Comparison of ENCODE assay signal across 34 cellular contexts in genomic region chr10:112025228-112025627, GRCh38.
DNase-seq lines count a peak whose midpoint lies in the region; ATAC-seq and TF ChIP-seq lines count a peak whose summit lies in the region.
"Had no signal": no experiment of that assay in that cellular context is flagged by ENCODE, and none has a peak within 500 bp of the region (broad histone marks: within the 10 kb centered on the region; RNA-seq: fewer than 3 reads in every experiment).

No MANE protein-coding gene starts in this region.

- H3K18ac ChIP-seq in mesendoderm (ENCODE audit: low read length), result no peak overlapping the region

- no peak overlapping the region for H2BK5ac ChIP-seq in mesendoderm (ENCODE audit: low read length)

- H3K79me2 ChIP-seq in mesendoderm (ENCODE audit: control insufficient read depth, insufficient read depth, low read length) (no peaks in the 10 kb centered on the region), neural progenitor cell (ENCODE audit: low read depth) (no peaks in the 10 kb centered on the region)

- no peak for TF ChIP-seq CTCF in esophagus muscularis mucosa (IDR thresholded peaks at IDR 0.05)
- TF ChIP-seq CTCF in neural progenitor cell (IDR thresholded peaks at IDR 0.05), result no peak
- no peak for TF ChIP-seq CTCF in testis (IDR thresholded peaks at IDR 0.05)

- peak overlapping the region; percentile 10 for H3K56ac ChIP-seq in mesendoderm (ENCODE audit: low read length)

- H3K9me3 Mint-ChIP-seq in neural progenitor cell, result peaks cover 9% of the 10 kb centered on the region

- H3K27ac ChIP-seq in esophagus muscularis mucosa (replicated peaks in 1 of 4) (no peak overlapping the region), mesendoderm (ENCODE audit: low read depth, low read length) (no peak overlapping the region), neural progenitor cell (no peak overlapping the region), testis (no peak overlapping the region)
- H3K27ac ChIP-seq: 22Rv1; A549; BLaER1; BLaER1 treated with 17β-estradiol and CSF1 and Interleukin-3, amounts not matched to agents 10 nM and 100 nM; C4-2B had no signal

- H3K36me3 ChIP-seq in esophagus muscularis mucosa, result no peaks in the 10 kb centered on the region
- no peaks in the 10 kb centered on the region for H3K36me3 ChIP-seq in mesendoderm (ENCODE audit: control insufficient read depth, insufficient read depth, low read length)
- no peaks in the 10 kb centered on the region for H3K36me3 ChIP-seq in neural progenitor cell
- no peaks in the 10 kb centered on the region for H3K36me3 ChIP-seq in testis (ENCODE audit: low read depth, missing control alignments)
- H3K36me3 ChIP-seq: BE2C; BLaER1; BLaER1 treated with 17β-estradiol and CSF1 and Interleukin-3, amounts not matched to agents 10 nM and 100 nM had no signal

- H3F3A ChIP-seq in neural progenitor cell (ENCODE audit: low read depth), result no peaks in the 10 kb centered on the region

- no peak for TF ChIP-seq EP300 in esophagus muscularis mucosa (IDR thresholded peaks at IDR 0.05)

- no peak overlapping the region for H4K5ac ChIP-seq in mesendoderm (ENCODE audit: low read length)

- no peak overlapping the region for H3K23ac ChIP-seq in mesendoderm (ENCODE audit: low read length)

- no peaks in the 10 kb centered on the region for H3K79me1 ChIP-seq in mesendoderm (ENCODE audit: low read length)

- H3K4ac ChIP-seq in mesendoderm (ENCODE audit: low read depth, low read length), result no peak overlapping the region

- H2AK5ac ChIP-seq in mesendoderm (ENCODE audit: low read length), result no peak overlapping the region

- peaks cover 2% of the 10 kb centered on the region for H3K27me3 Mint-ChIP-seq in neural progenitor cell (ENCODE audit: insufficient read depth, low read depth)
- H3K27me3 Mint-ChIP-seq: B cell; CD4-positive, alpha-beta memory T cell; CD4-positive, alpha-beta T cell; CD4-positive, CD25-positive, alpha-beta regulatory T cell had no signal

- H3K4me1 ChIP-seq in esophagus muscularis mucosa (no peaks in the 10 kb centered on the region), mesendoderm (ENCODE audit: control insufficient read depth, low read depth, low read length) (peaks cover 1% of the 10 kb centered on the region), neural progenitor cell (no peaks in the 10 kb centered on the region), testis (no peaks in the 10 kb centered on the region)
- H3K4me1 ChIP-seq: A549; BE2C; BLaER1; BLaER1 treated with 17β-estradiol and CSF1 and Interleukin-3, amounts not matched to agents 10 nM and 100 nM; Caco-2 had no signal

- no peak overlapping the region for H2BK15ac ChIP-seq in mesendoderm (replicated peaks; ENCODE audit: low read depth)

- H3K27ac Mint-ChIP-seq in neural progenitor cell, result no peak overlapping the region
- H3K27ac Mint-ChIP-seq: B cell; CD14-positive monocyte; CD4-positive, alpha-beta memory T cell; CD4-positive, alpha-beta T cell; CD4-positive, CD25-positive, alpha-beta regulatory T cell; CD8-positive, alpha-beta memory T cell; CD8-positive, alpha-beta T cell had no signal

- no peak overlapping the region for H3K4me3 Mint-ChIP-seq in neural progenitor cell
- H3K4me3 Mint-ChIP-seq: B cell; CD14-positive monocyte; CD4-positive, alpha-beta memory T cell; CD4-positive, alpha-beta T cell; CD4-positive, CD25-positive, alpha-beta regulatory T cell; CD8-positive, alpha-beta memory T cell; CD8-positive, alpha-beta T cell had no signal

- peaks cover 0 to 10% (median 7%) of the 10 kb centered on the region in 4 donors for H3K9me3 ChIP-seq in esophagus muscularis mucosa
- H3K9me3 ChIP-seq in neural progenitor cell (ENCODE audit: low read depth), result no peaks in the 10 kb centered on the region
- H3K9me3 ChIP-seq in testis, result no peaks in the 10 kb centered on the region
- H3K9me3 ChIP-seq: A549, BE2C had no signal

- no peak overlapping the region for H2BK120ac ChIP-seq in mesendoderm (ENCODE audit: low read depth, low read length)

- no peaks in the 10 kb centered on the region for H3K36me3 Mint-ChIP-seq in neural progenitor cell
- H3K36me3 Mint-ChIP-seq: CD14-positive monocyte; CD4-positive, alpha-beta memory T cell; CD4-positive, CD25-positive, alpha-beta regulatory T cell; CD8-positive, alpha-beta T cell had no signal

- no peak overlapping the region for H3K9ac ChIP-seq in mesendoderm (ENCODE audit: low read length)
- no peak overlapping the region for H3K9ac ChIP-seq in neural progenitor cell
- H3K9ac ChIP-seq: BLaER1; BLaER1 treated with 17β-estradiol and CSF1 and Interleukin-3, amounts not matched to agents 10 nM and 100 nM had no signal

- H4K20me1 ChIP-seq in neural progenitor cell (ENCODE audit: low read depth), result no peaks in the 10 kb centered on the region
- H4K20me1 ChIP-seq: BLaER1; BLaER1 treated with 17β-estradiol and CSF1 and Interleukin-3, amounts not matched to agents 10 nM and 100 nM had no signal

- H3K4me3 ChIP-seq in esophagus muscularis mucosa (no peak overlapping the region), mesendoderm (ENCODE audit: low read length) (no peak overlapping the region), neural progenitor cell (no peak overlapping the region), testis (no peak overlapping the region)
- H3K4me3 ChIP-seq: A549; BLaER1; BLaER1 treated with 17β-estradiol and CSF1 and Interleukin-3, amounts not matched to agents 10 nM and 100 nM had no signal

- no peaks in the 10 kb centered on the region for H3K4me1 Mint-ChIP-seq in neural progenitor cell
- H3K4me1 Mint-ChIP-seq: B cell; CD14-positive monocyte; CD4-positive, alpha-beta memory T cell; CD4-positive, CD25-positive, alpha-beta regulatory T cell; CD8-positive, alpha-beta memory T cell had no signal

- H2AFZ ChIP-seq in neural progenitor cell (replicated peaks), result peak overlapping the region; percentile 10

- intact Hi-C loops in esophagus muscularis mucosa (cut with DNase I) (no loop called here), testis (cut with DNase I; ENCODE audit: low total_unique reads) (no loop called here)

- ATAC-seq in GM19023 (IDR thresholded peaks at IDR 0.05; ENCODE audit: unreplicated experiment), result no peak
- ATAC-seq: A549; CD8-positive, alpha-beta T cell had no signal

- H4K8ac ChIP-seq in mesendoderm (ENCODE audit: low read depth, low read length), result no peak overlapping the region

- 91% methylated on average over 4 of the region's 4 CpGs for WGBS in esophagus muscularis mucosa
- WGBS in mesendoderm (ENCODE audit: extremely low coverage, insufficient coverage, low lambda C conversion rate), result no CpG with 5 or more reads among the region's 4 CpGs
- 89 to 91% methylated on average over 4 of the region's 4 CpGs for WGBS in testis, 2 donors

- TF ChIP-seq POLR2A in esophagus muscularis mucosa (IDR thresholded peaks at IDR 0.05; ENCODE audit: low read depth) (no peak), testis (IDR thresholded peaks at IDR 0.05) (no peak)

- DNase-seq in T-helper 22 cell (ENCODE audit: low read depth) (peak; percentile 0), esophagus muscularis mucosa (ENCODE audit: extremely low spot score) (peak; percentile 80), mesendoderm (no peak), neural progenitor cell (ENCODE audit: low spot score) (no peak), DMS53 (lab: John Stamatoyannopoulos, UW) (no peak), NCI-H345 (lab: John Stamatoyannopoulos, UW) (no peak), testis (no peak)
- DNase-seq: 8988T; ACHN; AML-193; BE2C; C1 segment of cervical spinal cord; Caco-2; Calu3; CD4-positive, alpha-beta memory T cell; CD4-positive, alpha-beta T cell; CD4-positive, CD25-positive, alpha-beta regulatory T cell; CD8-positive, alpha-beta memory T cell; CD8-positive, alpha-beta T cell; COR-L47; DMS 273 treated with DMSO at 0.1 percent for 48 hours; DMS153; DMS79; DMS79 treated with DMSO at 0.1 percent for 48 hours; DND-41; EL had no signal

- H3K27me3 ChIP-seq in esophagus muscularis mucosa, result no peaks in the 10 kb centered on the region
- H3K27me3 ChIP-seq in mesendoderm (ENCODE audit: insufficient read depth, low read length, poor library complexity), result no peaks in the 10 kb centered on the region
- H3K27me3 ChIP-seq in neural progenitor cell, result no peaks in the 10 kb centered on the region
- no peaks in the 10 kb centered on the region for H3K27me3 ChIP-seq in testis
- H3K27me3 ChIP-seq: BE2C; BLaER1; BLaER1 treated with 17β-estradiol and CSF1 and Interleukin-3, amounts not matched to agents 10 nM and 100 nM had no signal

- H3K4me2 ChIP-seq in mesendoderm (ENCODE audit: low read length) (no peak overlapping the region), neural progenitor cell (no peak overlapping the region)
- H3K4me2 ChIP-seq: A549; BLaER1; BLaER1 treated with 17β-estradiol and CSF1 and Interleukin-3, amounts not matched to agents 10 nM and 100 nM had no signal

Comparison
In these comparisons a context has a peak if more than half of its experiments do, and no peak if none do; other contexts are left out.
1. DNase-seq: peak in T-helper 22 cell (single experiment) and esophagus muscularis mucosa (single experiment); none in mesendoderm (single experiment), neural progenitor cell (single experiment), DMS53 (single experiment), NCI-H345 (single experiment) and testis (single experiment).